Comparison of ENCODE assay signal across 9 cellular contexts in genomic region chr19:12825259-12826131, GRCh38. TPM values are rescaled to one million over a fixed set of nuclear protein-coding genes. Genes with fewer than 3 reads are reported as not detected.
DNase-seq lines count a peak whose midpoint lies in the region; ATAC-seq, FAIRE-seq and TF ChIP-seq lines count a peak whose summit lies in the region.
"Had no signal": no experiment of that assay in that cellular context is flagged by ENCODE, and none has a peak within 500 bp of the region (broad histone marks: within the 10 kb centered on the region; RNA-seq: fewer than 3 reads in every experiment).

No MANE protein-coding gene starts in this region.

- intact Hi-C loops in activated T-helper 1 cell treated with anti-CD3 and anti-CD28 coated beads, Interleukin-12 subunit alpha, Interleukin-12 subunit beta, Interleukin-2, Interleukin-4 antibody, amounts not matched to agents 30 ng/mL and 10 ng/mL and 1 ng/mL, durations not matched to agents 14 hours and 24 hours and 36 hours (cut with micrococcal nuclease): no loop called here
- intact Hi-C loops in HepG2 (cut with micrococcal nuclease; ENCODE audit: unreplicated experiment): no loop called here

- H3K27me3 ChIP-seq in BLaER1 (peaks cover 15% of the 10 kb centered on the region), H7 (ENCODE audit: control insufficient read depth, insufficient read depth, low read length) (peaks cover 12% of the 10 kb centered on the region; the same call in 1 of the 2 replicates), HepG2 (ENCODE audit: control insufficient read depth in 1 of 2, insufficient read depth in 2 of 2, low read length in 2 of 2) (peaks cover 0 to 9% of the 10 kb centered on the region in 2 experiments; a peak in 1 of 5 replicates)

- H3K27ac Mint-ChIP-seq in activated T-helper 1 cell treated with anti-CD3 and anti-CD28 coated beads, Interleukin-12 subunit alpha, Interleukin-12 subunit beta, Interleukin-2, Interleukin-4 antibody, amounts not matched to agents 30 ng/mL and 10 ng/mL and 1 ng/mL, durations not matched to agents 14 hours and 24 hours and 36 hours: no peak overlapping the region

- peaks cover 11% of the 10 kb centered on the region; the same call in 1 of the 2 replicates for H4K20me1 ChIP-seq in BLaER1
- H4K20me1 ChIP-seq in HepG2 (ENCODE audit: insufficient read depth, low read length): no peaks in the 10 kb centered on the region

- peak; percentile 76 for ATAC-seq in HepG2
- no peak for ATAC-seq in GM21390 (IDR thresholded peaks at IDR 0.05; ENCODE audit: unreplicated experiment)

- H3K9me3 ChIP-seq in BLaER1 (no peaks in the 10 kb centered on the region), HepG2 (ENCODE audit: low read length) (no peaks in the 10 kb centered on the region)

- H3K9ac ChIP-seq in BLaER1 (no peak overlapping the region), HepG2 (ENCODE audit: insufficient read depth, low read depth, low read length) (no peak overlapping the region)

- H3K4me1 Mint-ChIP-seq in activated T-helper 1 cell treated with anti-CD3 and anti-CD28 coated beads, Interleukin-12 subunit alpha, Interleukin-12 subunit beta, Interleukin-2, Interleukin-4 antibody, amounts not matched to agents 30 ng/mL and 10 ng/mL and 1 ng/mL, durations not matched to agents 14 hours and 24 hours and 36 hours (ENCODE audit: low read depth): peaks cover 11% of the 10 kb centered on the region

- 15% methylated on average over 32 of the region's 46 CpGs for WGBS in HepG2 (ENCODE audit: low lambda C conversion rate)

- CTCF ChIA-PET in HepG2 (lab: Yijun Ruan, JAX; ENCODE audit: low intra/inter-chr PET ratio, low total read pairs): interaction anchor here (1.0 kb wide), 1 partner anchor 12 kb away, joined by 3 read pairs; no protein-coding TSS in a partner anchor

- H3K4me3 ChIP-seq in BLaER1 (no peak overlapping the region), H7 (ENCODE audit: insufficient read depth, low read depth, low read length) (peak overlapping the region; percentile 51), HepG2 (replicated peaks in 1 of 3; ENCODE audit: insufficient read depth in 1 of 3, low read depth in 2 of 3, low read length in 3 of 3) (peak overlapping the region in 1 of 3 experiments; percentile 64; a peak in 2 of 6 replicates)

- TF ChIP-seq RAD21 in HepG2 (CRISPR knock-in tag; IDR thresholded peaks at IDR 0.05): no peak

- POLR2A ChIA-PET in HepG2 (lab: Yijun Ruan, JAX): no interaction called here

- in situ Hi-C loops in HepG2 (cut with HindIII; ENCODE audit: extremely low pct_ligation_motif_present, low pct_unique_long_range_greater_than_20kb): no loop called here

- no peaks in the 10 kb centered on the region for H3K36me3 Mint-ChIP-seq in activated T-helper 1 cell treated with anti-CD3 and anti-CD28 coated beads, Interleukin-12 subunit alpha, Interleukin-12 subunit beta, Interleukin-2, Interleukin-4 antibody, amounts not matched to agents 30 ng/mL and 10 ng/mL and 1 ng/mL, durations not matched to agents 14 hours and 24 hours and 36 hours (ENCODE audit: low read depth)

- BruUV-seq in HepG2 (replicated peaks; lab: Mats Ljungman, UMichigan): no TSS peak

- no peak for FAIRE-seq in HepG2 (lab: Jason Lieb, UNC)

- TF ChIP-seq CTCF in HepG2 (CRISPR knock-in tag; IDR thresholded peaks at IDR 0.05): peak; percentile 83

- H3K4me1 ChIP-seq in BLaER1 (peaks cover 18% of the 10 kb centered on the region), HepG2 (ENCODE audit: insufficient read depth, low read length) (peaks cover 29% of the 10 kb centered on the region)

- H2AFZ ChIP-seq in HepG2 (ENCODE audit: low read length): no peak overlapping the region

- no peaks in the 10 kb centered on the region for H3K79me2 ChIP-seq in HepG2 (ENCODE audit: insufficient read depth, low read length)

- H3K9me3 Mint-ChIP-seq in activated T-helper 1 cell treated with anti-CD3 and anti-CD28 coated beads, Interleukin-12 subunit alpha, Interleukin-12 subunit beta, Interleukin-2, Interleukin-4 antibody, amounts not matched to agents 30 ng/mL and 10 ng/mL and 1 ng/mL, durations not matched to agents 14 hours and 24 hours and 36 hours: no peaks in the 10 kb centered on the region

- DNase-seq in H7 (peak; percentile 98), HepG2 (ENCODE audit: low spot score) (no peak), NCI-H1436 (lab: John Stamatoyannopoulos, UW) (no peak), Kasumi-1 (lab: John Stamatoyannopoulos, UW) (no peak)
- DNase-seq in activated T-helper 1 cell treated with anti-CD3 and anti-CD28 coated beads, Interleukin-12 subunit alpha, Interleukin-12 subunit beta, Interleukin-2, Interleukin-4 antibody, amounts not matched to agents 30 ng/mL and 10 ng/mL and 1 ng/mL, durations not matched to agents 14 hours and 24 hours and 36 hours (ENCODE audit: low spot score): no peak
- DNase-seq in central memory CD4-positive, alpha-beta T cell: no peak

- TF ChIP-seq EP300 in HepG2 (IDR thresholded peaks at IDR 0.05; ENCODE audit: low read depth in 2 of 2, low read length in 2 of 2) (no peak), HepG2 (CRISPR knock-in tag; IDR thresholded peaks at IDR 0.05; ENCODE audit: borderline replicate concordance) (no peak)

- H3K36me3 ChIP-seq in BLaER1 (no peaks in the 10 kb centered on the region), H7 (replicated peaks; ENCODE audit: control insufficient read depth, insufficient read depth, low read length) (no peaks in the 10 kb centered on the region), HepG2 (replicated peaks in 1 of 2; ENCODE audit: control insufficient read depth in 1 of 2, insufficient read depth in 2 of 2, low read length in 2 of 2) (no peaks in the 10 kb centered on the region)

- H3K4me2 ChIP-seq in BLaER1: peak overlapping the region; percentile 37; the same call in 1 of the 2 replicates
- peak overlapping the region; percentile 69; the same call in 1 of the 2 replicates for H3K4me2 ChIP-seq in HepG2 (ENCODE audit: low read depth, low read length)

- H3K27me3 Mint-ChIP-seq in activated T-helper 1 cell treated with anti-CD3 and anti-CD28 coated beads, Interleukin-12 subunit alpha, Interleukin-12 subunit beta, Interleukin-2, Interleukin-4 antibody, amounts not matched to agents 30 ng/mL and 10 ng/mL and 1 ng/mL, durations not matched to agents 14 hours and 24 hours and 36 hours (ENCODE audit: insufficient read depth): peaks cover 26% of the 10 kb centered on the region

- TF ChIP-seq POLR2A in HepG2 (IDR thresholded peaks at IDR 0.05; ENCODE audit: insufficient read depth in 1 of 2, low read depth in 2 of 2, low read length in 2 of 2): no peak

- no peak overlapping the region for H3K27ac ChIP-seq in BLaER1
- H3K27ac ChIP-seq in HepG2 (ENCODE audit: extremely low read length, insufficient read depth, low read length): no peak overlapping the region

- H3K4me3 Mint-ChIP-seq in activated T-helper 1 cell treated with anti-CD3 and anti-CD28 coated beads, Interleukin-12 subunit alpha, Interleukin-12 subunit beta, Interleukin-2, Interleukin-4 antibody, amounts not matched to agents 30 ng/mL and 10 ng/mL and 1 ng/mL, durations not matched to agents 14 hours and 24 hours and 36 hours: peak overlapping the region; percentile 31

RNA-seq across cellular contexts. Expression of gene RTBDN, which starts 8.9 kb away (rescaled TPM):
- 1.3 TPM in 2 replicates for total RNA-seq in H7 (2014; rRNA removed; shearing (Covaris generic))
- total RNA-seq in activated T-helper 1 cell treated with anti-CD3 and anti-CD28 coated beads, Interleukin-12 subunit alpha, Interleukin-12 subunit beta, Interleukin-2, Interleukin-4 antibody, amounts not matched to agents 30 ng/mL and 10 ng/mL and 1 ng/mL, durations not matched to agents 14 hours and 24 hours and 36 hours: not detected in 2 replicates
- 0.27 TPM in 1 of 2 replicates, not detected in the other for total RNA-seq in HepG2 (2016; rRNA removed; fragmentation: Illumina TruSeq; extraction: Trizol)
- not detected in 2 replicates for total RNA-seq in HepG2 (2016; cell fraction: cytosol; rRNA removed; fragmentation: Illumina TruSeq; extraction: Trizol; ENCODE audit: low read depth)
- 0.17 TPM in 1 of 2 replicates, not detected in the other for total RNA-seq in HepG2 (2016; cell fraction: insoluble cytoplasmic fraction; rRNA removed; fragmentation: Illumina TruSeq; extraction: Trizol)
- not detected in 2 replicates for total RNA-seq in HepG2 (2016; cell fraction: membrane; rRNA removed; fragmentation: Illumina TruSeq; extraction: Trizol)
- not detected in 2 replicates for total RNA-seq in HepG2 (2016; cell fraction: nucleus; rRNA removed; fragmentation: Illumina TruSeq; extraction: Trizol)
- polyA plus RNA-seq in HepG2 (2011; rRNA removed): 0.35 and 0.48 TPM in 2 replicates
- 0.52 and 0.71 TPM in 2 replicates for polyA plus RNA-seq in HepG2 (2011; cell fraction: cytosol; rRNA removed)
- polyA plus RNA-seq in HepG2 (2011; cell fraction: nucleus; rRNA removed): 0.57 and 0.59 TPM in 2 replicates
- polyA plus RNA-seq in HepG2 (2012): 1.1 and 1.8 TPM in 2 replicates
- polyA plus RNA-seq in HepG2 (2016; cell fraction: cytosol; fragmentation: Illumina TruSeq; extraction: Trizol; ENCODE audit: low read depth): 0.18 TPM in 1 of 2 replicates, not detected in the other
- not detected in 2 replicates for polyA plus RNA-seq in HepG2 (2016; cell fraction: insoluble cytoplasmic fraction; fragmentation: Illumina TruSeq; extraction: Trizol; ENCODE audit: low read depth)
- 0.15 TPM in 1 of 2 replicates, not detected in the other for polyA plus RNA-seq in HepG2 (2016; cell fraction: membrane; fragmentation: Illumina TruSeq; extraction: Trizol; ENCODE audit: low read depth)
- 0.49 TPM in 1 of 2 replicates, not detected in the other for polyA plus RNA-seq in HepG2 (2016; cell fraction: nucleus; fragmentation: Illumina TruSeq; extraction: Trizol; ENCODE audit: insufficient read depth, low read depth)
- 0.12 and 0.44 TPM in 2 replicates for polyA minus RNA-seq in HepG2 (2011; rRNA and poly(A)+ RNA removed; ENCODE audit: low replicate concordance)
- polyA minus RNA-seq in HepG2 (2011; cell fraction: cytosol; rRNA and poly(A)+ RNA removed): not detected in 2 replicates
- polyA minus RNA-seq in HepG2 (2011; cell fraction: nucleus; rRNA and poly(A)+ RNA removed): not detected in 2 replicates
- total RNA-seq: mesenteric fat pad had no signal

RNA-seq across cellular contexts. Expression of gene MAST1, which starts 12.8 kb away (rescaled TPM):
- 5.5 and 7.0 TPM in 2 replicates for total RNA-seq in H7 (2014; rRNA removed; shearing (Covaris generic))
- total RNA-seq in activated T-helper 1 cell treated with anti-CD3 and anti-CD28 coated beads, Interleukin-12 subunit alpha, Interleukin-12 subunit beta, Interleukin-2, Interleukin-4 antibody, amounts not matched to agents 30 ng/mL and 10 ng/mL and 1 ng/mL, durations not matched to agents 14 hours and 24 hours and 36 hours: 1.4 and 1.7 TPM in 2 replicates
- total RNA-seq in HepG2 (2016; rRNA removed; fragmentation: Illumina TruSeq; extraction: Trizol): 0.27 and 0.73 TPM in 2 replicates
- total RNA-seq in HepG2 (2016; cell fraction: cytosol; rRNA removed; fragmentation: Illumina TruSeq; extraction: Trizol; ENCODE audit: low read depth): 1.2 and 1.3 TPM in 2 replicates
- 1.1 and 1.5 TPM in 2 replicates for total RNA-seq in HepG2 (2016; cell fraction: insoluble cytoplasmic fraction; rRNA removed; fragmentation: Illumina TruSeq; extraction: Trizol)
- total RNA-seq in HepG2 (2016; cell fraction: membrane; rRNA removed; fragmentation: Illumina TruSeq; extraction: Trizol): 1.4 and 1.8 TPM in 2 replicates
- 1.3 and 1.9 TPM in 2 replicates for total RNA-seq in HepG2 (2016; cell fraction: nucleus; rRNA removed; fragmentation: Illumina TruSeq; extraction: Trizol)
- polyA plus RNA-seq in HepG2 (2011; rRNA removed): 4.7 and 5.6 TPM in 2 replicates
- 2.8 and 3.5 TPM in 2 replicates for polyA plus RNA-seq in HepG2 (2011; cell fraction: cytosol; rRNA removed)
- polyA plus RNA-seq in HepG2 (2011; cell fraction: nucleus; rRNA removed): 27.4 and 28.9 TPM in 2 replicates
- 4.1 and 5.1 TPM in 2 replicates for polyA plus RNA-seq in HepG2 (2012)
- 3.5 and 3.6 TPM in 2 replicates for polyA plus RNA-seq in HepG2 (2016; cell fraction: cytosol; fragmentation: Illumina TruSeq; extraction: Trizol; ENCODE audit: low read depth)
- polyA plus RNA-seq in HepG2 (2016; cell fraction: insoluble cytoplasmic fraction; fragmentation: Illumina TruSeq; extraction: Trizol; ENCODE audit: low read depth): 1.2 and 1.3 TPM in 2 replicates
- 3.2 and 3.3 TPM in 2 replicates for polyA plus RNA-seq in HepG2 (2016; cell fraction: membrane; fragmentation: Illumina TruSeq; extraction: Trizol; ENCODE audit: low read depth)
- 3.9 and 5.3 TPM in 2 replicates for polyA plus RNA-seq in HepG2 (2016; cell fraction: nucleus; fragmentation: Illumina TruSeq; extraction: Trizol; ENCODE audit: insufficient read depth, low read depth)
- polyA minus RNA-seq in HepG2 (2011; rRNA and poly(A)+ RNA removed; ENCODE audit: low replicate concordance): 2.4 and 8.0 TPM in 2 replicates
- 1.8 and 2.2 TPM in 2 replicates for polyA minus RNA-seq in HepG2 (2011; cell fraction: cytosol; rRNA and poly(A)+ RNA removed)
- 2.4 and 2.7 TPM in 2 replicates for polyA minus RNA-seq in HepG2 (2011; cell fraction: nucleus; rRNA and poly(A)+ RNA removed)

RNA-seq across cellular contexts. Expression of gene RNASEH2A, which starts 19.1 kb away (rescaled TPM):
- total RNA-seq in H7 (2014; rRNA removed; shearing (Covaris generic)): 85.4 and 104 TPM in 2 replicates
- total RNA-seq in activated T-helper 1 cell treated with anti-CD3 and anti-CD28 coated beads, Interleukin-12 subunit alpha, Interleukin-12 subunit beta, Interleukin-2, Interleukin-4 antibody, amounts not matched to agents 30 ng/mL and 10 ng/mL and 1 ng/mL, durations not matched to agents 14 hours and 24 hours and 36 hours: 36.1 and 37.5 TPM in 2 replicates
- total RNA-seq in HepG2 (2016; rRNA removed; fragmentation: Illumina TruSeq; extraction: Trizol): 35.8 and 44.0 TPM in 2 replicates
- total RNA-seq in HepG2 (2016; cell fraction: cytosol; rRNA removed; fragmentation: Illumina TruSeq; extraction: Trizol; ENCODE audit: low read depth): 9.6 and 10.1 TPM in 2 replicates
- total RNA-seq in HepG2 (2016; cell fraction: insoluble cytoplasmic fraction; rRNA removed; fragmentation: Illumina TruSeq; extraction: Trizol): 42.1 and 45.3 TPM in 2 replicates
- total RNA-seq in HepG2 (2016; cell fraction: membrane; rRNA removed; fragmentation: Illumina TruSeq; extraction: Trizol): 6.9 and 12.1 TPM in 2 replicates
- 16.9 and 20.6 TPM in 2 replicates for total RNA-seq in HepG2 (2016; cell fraction: nucleus; rRNA removed; fragmentation: Illumina TruSeq; extraction: Trizol)
- polyA plus RNA-seq in HepG2 (2011; rRNA removed): 18.4 and 25.1 TPM in 2 replicates
- 29.0 and 49.3 TPM in 2 replicates for polyA plus RNA-seq in HepG2 (2011; cell fraction: cytosol; rRNA removed)
- 16.5 and 17.7 TPM in 2 replicates for polyA plus RNA-seq in HepG2 (2011; cell fraction: nucleus; rRNA removed)
- polyA plus RNA-seq in HepG2 (2012): 14.7 and 18.3 TPM in 2 replicates
- 11.8 and 12.6 TPM in 2 replicates for polyA plus RNA-seq in HepG2 (2016; cell fraction: cytosol; fragmentation: Illumina TruSeq; extraction: Trizol; ENCODE audit: low read depth)
- polyA plus RNA-seq in HepG2 (2016; cell fraction: insoluble cytoplasmic fraction; fragmentation: Illumina TruSeq; extraction: Trizol; ENCODE audit: low read depth): 51.0 and 52.7 TPM in 2 replicates
- polyA plus RNA-seq in HepG2 (2016; cell fraction: membrane; fragmentation: Illumina TruSeq; extraction: Trizol; ENCODE audit: low read depth): 9.0 and 9.3 TPM in 2 replicates
- 31.7 and 33.2 TPM in 2 replicates for polyA plus RNA-seq in HepG2 (2016; cell fraction: nucleus; fragmentation: Illumina TruSeq; extraction: Trizol; ENCODE audit: insufficient read depth, low read depth)
- polyA minus RNA-seq in HepG2 (2011; rRNA and poly(A)+ RNA removed; ENCODE audit: low replicate concordance): 44.4 and 185 TPM in 2 replicates
- 18.6 and 30.1 TPM in 2 replicates for polyA minus RNA-seq in HepG2 (2011; cell fraction: cytosol; rRNA and poly(A)+ RNA removed)
- 8.7 and 11.3 TPM in 2 replicates for polyA minus RNA-seq in HepG2 (2011; cell fraction: nucleus; rRNA and poly(A)+ RNA removed)

RNA-seq across cellular contexts. Expression of gene THSD8, which starts 23.6 kb away (rescaled TPM):
- not detected in 2 replicates for total RNA-seq in H7 (2014; rRNA removed; shearing (Covaris generic))
- 28.0 and 28.1 TPM in 2 replicates for total RNA-seq in activated T-helper 1 cell treated with anti-CD3 and anti-CD28 coated beads, Interleukin-12 subunit alpha, Interleukin-12 subunit beta, Interleukin-2, Interleukin-4 antibody, amounts not matched to agents 30 ng/mL and 10 ng/mL and 1 ng/mL, durations not matched to agents 14 hours and 24 hours and 36 hours
- 14.9 and 23.5 TPM in 2 replicates for total RNA-seq in HepG2 (2016; rRNA removed; fragmentation: Illumina TruSeq; extraction: Trizol)
- not detected in 2 replicates for total RNA-seq in HepG2 (2016; cell fraction: cytosol; rRNA removed; fragmentation: Illumina TruSeq; extraction: Trizol; ENCODE audit: low read depth)
- 11.9 and 20.6 TPM in 2 replicates for total RNA-seq in HepG2 (2016; cell fraction: insoluble cytoplasmic fraction; rRNA removed; fragmentation: Illumina TruSeq; extraction: Trizol)
- total RNA-seq in HepG2 (2016; cell fraction: membrane; rRNA removed; fragmentation: Illumina TruSeq; extraction: Trizol): 2.6 and 4.1 TPM in 2 replicates
- total RNA-seq in HepG2 (2016; cell fraction: nucleus; rRNA removed; fragmentation: Illumina TruSeq; extraction: Trizol): 1.9 and 3.1 TPM in 2 replicates
- 4.8 and 5.2 TPM in 2 replicates for polyA plus RNA-seq in HepG2 (2011; rRNA removed)
- polyA plus RNA-seq in HepG2 (2011; cell fraction: cytosol; rRNA removed): 1.3 TPM in 1 of 2 replicates, not detected in the other
- not detected in 2 replicates for polyA plus RNA-seq in HepG2 (2011; cell fraction: nucleus; rRNA removed)
- polyA plus RNA-seq in HepG2 (2012): 2.7 and 6.2 TPM in 2 replicates
- polyA plus RNA-seq in HepG2 (2016; cell fraction: cytosol; fragmentation: Illumina TruSeq; extraction: Trizol; ENCODE audit: low read depth): 2.4 and 2.9 TPM in 2 replicates
- polyA plus RNA-seq in HepG2 (2016; cell fraction: insoluble cytoplasmic fraction; fragmentation: Illumina TruSeq; extraction: Trizol; ENCODE audit: low read depth): 29.9 and 31.8 TPM in 2 replicates
- polyA plus RNA-seq in HepG2 (2016; cell fraction: membrane; fragmentation: Illumina TruSeq; extraction: Trizol; ENCODE audit: low read depth): 4.8 and 5.8 TPM in 2 replicates
- polyA plus RNA-seq in HepG2 (2016; cell fraction: nucleus; fragmentation: Illumina TruSeq; extraction: Trizol; ENCODE audit: insufficient read depth, low read depth): 4.4 and 8.0 TPM in 2 replicates
- polyA minus RNA-seq in HepG2 (2011; rRNA and poly(A)+ RNA removed; ENCODE audit: low replicate concordance): 1.1 and 55.0 TPM in 2 replicates
- polyA minus RNA-seq in HepG2 (2011; cell fraction: cytosol; rRNA and poly(A)+ RNA removed): not detected in 2 replicates
- polyA minus RNA-seq in HepG2 (2011; cell fraction: nucleus; rRNA and poly(A)+ RNA removed): not detected in 2 replicates

RNA-seq across cellular contexts. Expression of gene PRDX2, which starts 23.9 kb away (rescaled TPM):
- 508 and 571 TPM in 2 replicates for total RNA-seq in H7 (2014; rRNA removed; shearing (Covaris generic))
- 277 and 280 TPM in 2 replicates for total RNA-seq in activated T-helper 1 cell treated with anti-CD3 and anti-CD28 coated beads, Interleukin-12 subunit alpha, Interleukin-12 subunit beta, Interleukin-2, Interleukin-4 antibody, amounts not matched to agents 30 ng/mL and 10 ng/mL and 1 ng/mL, durations not matched to agents 14 hours and 24 hours and 36 hours
- total RNA-seq in HepG2 (2016; rRNA removed; fragmentation: Illumina TruSeq; extraction: Trizol): 381 and 425 TPM in 2 replicates
- 76.3 and 78.7 TPM in 2 replicates for total RNA-seq in HepG2 (2016; cell fraction: cytosol; rRNA removed; fragmentation: Illumina TruSeq; extraction: Trizol; ENCODE audit: low read depth)
- total RNA-seq in HepG2 (2016; cell fraction: insoluble cytoplasmic fraction; rRNA removed; fragmentation: Illumina TruSeq; extraction: Trizol): 372 and 392 TPM in 2 replicates
- 80.0 and 92.1 TPM in 2 replicates for total RNA-seq in HepG2 (2016; cell fraction: membrane; rRNA removed; fragmentation: Illumina TruSeq; extraction: Trizol)
- 155 and 156 TPM in 2 replicates for total RNA-seq in HepG2 (2016; cell fraction: nucleus; rRNA removed; fragmentation: Illumina TruSeq; extraction: Trizol)
- polyA plus RNA-seq in HepG2 (2011; rRNA removed): 218 and 238 TPM in 2 replicates
- 353 and 456 TPM in 2 replicates for polyA plus RNA-seq in HepG2 (2011; cell fraction: cytosol; rRNA removed)
- polyA plus RNA-seq in HepG2 (2011; cell fraction: nucleus; rRNA removed): 218 and 223 TPM in 2 replicates
- 295 and 301 TPM in 2 replicates for polyA plus RNA-seq in HepG2 (2012)
- polyA plus RNA-seq in HepG2 (2016; cell fraction: cytosol; fragmentation: Illumina TruSeq; extraction: Trizol; ENCODE audit: low read depth): 101 and 108 TPM in 2 replicates
- polyA plus RNA-seq in HepG2 (2016; cell fraction: insoluble cytoplasmic fraction; fragmentation: Illumina TruSeq; extraction: Trizol; ENCODE audit: low read depth): 447 and 526 TPM in 2 replicates
- polyA plus RNA-seq in HepG2 (2016; cell fraction: membrane; fragmentation: Illumina TruSeq; extraction: Trizol; ENCODE audit: low read depth): 92.7 and 94.2 TPM in 2 replicates
- polyA plus RNA-seq in HepG2 (2016; cell fraction: nucleus; fragmentation: Illumina TruSeq; extraction: Trizol; ENCODE audit: insufficient read depth, low read depth): 277 and 282 TPM in 2 replicates
- polyA minus RNA-seq in HepG2 (2011; rRNA and poly(A)+ RNA removed; ENCODE audit: low replicate concordance): 319 and 512 TPM in 2 replicates
- polyA minus RNA-seq in HepG2 (2011; cell fraction: cytosol; rRNA and poly(A)+ RNA removed): 147 and 189 TPM in 2 replicates
- polyA minus RNA-seq in HepG2 (2011; cell fraction: nucleus; rRNA and poly(A)+ RNA removed): 44.4 and 48.2 TPM in 2 replicates
